In the genomic region with DNA sequence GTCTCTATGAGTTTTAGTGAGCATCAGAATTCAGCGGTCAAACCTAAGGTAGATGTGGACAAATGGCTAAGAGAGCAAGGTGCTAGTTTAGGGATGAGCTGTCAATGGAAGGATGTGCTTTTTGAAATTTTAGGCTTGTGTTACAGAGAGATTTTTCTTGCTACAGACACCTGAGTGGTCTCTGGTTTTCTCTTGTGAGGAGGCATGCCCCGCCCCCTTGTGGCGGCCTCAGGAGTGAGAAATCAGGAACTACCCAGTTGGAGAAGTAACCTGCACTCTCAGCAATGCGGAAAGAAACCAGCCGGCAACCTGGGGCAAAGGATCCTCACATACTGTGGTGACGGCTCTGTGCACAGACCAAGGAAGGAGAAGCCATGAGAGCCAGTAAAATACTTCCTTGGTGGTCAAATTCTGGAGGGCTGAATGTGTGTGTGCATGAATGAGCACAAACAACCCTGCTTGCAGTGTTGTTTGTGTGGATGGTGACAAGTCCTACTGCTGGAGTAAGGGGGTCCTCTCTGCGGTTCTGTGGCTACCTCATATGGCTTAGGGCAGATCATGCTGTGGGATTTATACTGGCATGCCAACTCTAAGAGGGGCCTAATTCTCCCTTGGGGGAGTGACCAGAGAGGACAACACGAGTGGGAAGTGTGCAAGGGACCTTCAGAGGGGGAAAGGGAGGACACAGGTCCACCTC, we compare ENCODE assay signal across 8 cellular contexts. TPM values are rescaled to one million over a fixed set of nuclear protein-coding genes. Genes with fewer than 3 reads are reported as not detected.
DNase-seq lines count a peak whose midpoint lies in the region; ATAC-seq lines count a peak whose summit lies in the region.

No MANE protein-coding gene starts in this region.

- H3K4me1 Mint-ChIP-seq in activated CD4-positive, alpha-beta T cell treated with anti-CD3 and anti-CD28 coated beads, Interleukin-2, amount 10 ng/mL, durations not matched to agents 24 days and 14 days, result peaks cover 13% of the 10 kb centered on the region
- peaks cover 43% of the 10 kb centered on the region for H3K4me1 Mint-ChIP-seq in dendritic cell treated with granulocyte-macrophage colony-stimulating factor and Interleukin-4, amounts not matched to agents 40 ng/mL and 50 ng/mL, for 4 days (ENCODE audit: low read depth)
- H3K4me1 Mint-ChIP-seq in stimulated activated naive B cell treated with anti-CD40 and anti-IgM and Interleukin-4, amounts not matched to agents 10 μg/mL and 1 μg/mL and 100 μg/mL, for 72 hours, result peaks cover 26 to 36% of the 10 kb centered on the region in 2 donors

- no peaks in the 10 kb centered on the region for H3K36me3 Mint-ChIP-seq in activated CD4-positive, alpha-beta T cell treated with anti-CD3 and anti-CD28 coated beads, Interleukin-2, amount 10 ng/mL, durations not matched to agents 24 days and 14 days (ENCODE audit: low read depth)
- H3K36me3 Mint-ChIP-seq in dendritic cell treated with granulocyte-macrophage colony-stimulating factor and Interleukin-4, amounts not matched to agents 40 ng/mL and 50 ng/mL, for 4 days (ENCODE audit: low read depth), result no peaks in the 10 kb centered on the region
- peaks cover 10% of the 10 kb centered on the region in 2 donors for H3K36me3 Mint-ChIP-seq in stimulated activated naive B cell treated with anti-CD40 and anti-IgM and Interleukin-4, amounts not matched to agents 10 μg/mL and 1 μg/mL and 100 μg/mL, for 72 hours

- ATAC-seq in GM21786 (IDR thresholded peaks at IDR 0.05; ENCODE audit: unreplicated experiment), result peak; percentile 95
- ATAC-seq in stimulated activated naive B cell treated with anti-CD40 and anti-IgM and Interleukin-4, amounts not matched to agents 10 μg/mL and 1 μg/mL and 100 μg/mL, for 72 hours (replicated peaks), result peak; percentile 91 to 95

- intact Hi-C loops in activated CD4-positive, alpha-beta T cell treated with anti-CD3 and anti-CD28 coated beads, Interleukin-2, amount 10 ng/mL, durations not matched to agents 24 days and 14 days (cut with micrococcal nuclease), result loop anchor here (1.0 kb wide), 2 partner anchors 413 to 447 kb away; a partner anchor contains a TSS
- intact Hi-C loops in dendritic cell treated with granulocyte-macrophage colony-stimulating factor and Interleukin-4, amounts not matched to agents 40 ng/mL and 50 ng/mL, for 4 days (cut with micrococcal nuclease), result no loop called here

- H3K27me3 Mint-ChIP-seq in activated CD4-positive, alpha-beta T cell treated with anti-CD3 and anti-CD28 coated beads, Interleukin-2, amount 10 ng/mL, durations not matched to agents 24 days and 14 days, result peaks cover 23% of the 10 kb centered on the region
- peaks cover 3% of the 10 kb centered on the region for H3K27me3 Mint-ChIP-seq in dendritic cell treated with granulocyte-macrophage colony-stimulating factor and Interleukin-4, amounts not matched to agents 40 ng/mL and 50 ng/mL, for 4 days
- H3K27me3 Mint-ChIP-seq in stimulated activated naive B cell treated with anti-CD40 and anti-IgM and Interleukin-4, amounts not matched to agents 10 μg/mL and 1 μg/mL and 100 μg/mL, for 72 hours, result no peaks in the 10 kb centered on the region

- DNase-seq in GM03348 (ENCODE audit: low spot score), result peak; percentile 35
- DNase-seq in LHCN-M2 (ENCODE audit: low read depth), result peak; percentile 14
- peak; percentile 89 for DNase-seq in activated CD4-positive, alpha-beta T cell treated with anti-CD3 and anti-CD28 coated beads, Interleukin-2, amount 10 ng/mL, durations not matched to agents 24 days and 14 days
- DNase-seq in midbrain (lab: John Stamatoyannopoulos, UW), result peak; percentile 20
- DNase-seq in stimulated activated naive B cell treated with anti-CD40 and anti-IgM and Interleukin-4, amounts not matched to agents 10 μg/mL and 1 μg/mL and 100 μg/mL, for 72 hours, result peak; percentile 65
- DNase-seq in NCI-H187 treated with DMSO at 0.1 percent for 48 hours (lab: John Stamatoyannopoulos, UW), result no peak

- peaks cover 14% of the 10 kb centered on the region for H3K9me3 Mint-ChIP-seq in activated CD4-positive, alpha-beta T cell treated with anti-CD3 and anti-CD28 coated beads, Interleukin-2, amount 10 ng/mL, durations not matched to agents 24 days and 14 days
- no peaks in the 10 kb centered on the region for H3K9me3 Mint-ChIP-seq in dendritic cell treated with granulocyte-macrophage colony-stimulating factor and Interleukin-4, amounts not matched to agents 40 ng/mL and 50 ng/mL, for 4 days
- H3K9me3 Mint-ChIP-seq in stimulated activated naive B cell treated with anti-CD40 and anti-IgM and Interleukin-4, amounts not matched to agents 10 μg/mL and 1 μg/mL and 100 μg/mL, for 72 hours, result peaks cover 0 to 2% of the 10 kb centered on the region in 2 donors

- H3K4me3 Mint-ChIP-seq in activated CD4-positive, alpha-beta T cell treated with anti-CD3 and anti-CD28 coated beads, Interleukin-2, amount 10 ng/mL, durations not matched to agents 24 days and 14 days, result no peak overlapping the region
- H3K4me3 Mint-ChIP-seq in dendritic cell treated with granulocyte-macrophage colony-stimulating factor and Interleukin-4, amounts not matched to agents 40 ng/mL and 50 ng/mL, for 4 days, result no peak overlapping the region
- peak overlapping the region; percentile 50 to 59 for H3K4me3 Mint-ChIP-seq in stimulated activated naive B cell treated with anti-CD40 and anti-IgM and Interleukin-4, amounts not matched to agents 10 μg/mL and 1 μg/mL and 100 μg/mL, for 72 hours

- H3K27ac Mint-ChIP-seq in activated CD4-positive, alpha-beta T cell treated with anti-CD3 and anti-CD28 coated beads, Interleukin-2, amount 10 ng/mL, durations not matched to agents 24 days and 14 days, result no peak overlapping the region
- peak overlapping the region; percentile 50 for H3K27ac Mint-ChIP-seq in dendritic cell treated with granulocyte-macrophage colony-stimulating factor and Interleukin-4, amounts not matched to agents 40 ng/mL and 50 ng/mL, for 4 days
- H3K27ac Mint-ChIP-seq in stimulated activated naive B cell treated with anti-CD40 and anti-IgM and Interleukin-4, amounts not matched to agents 10 μg/mL and 1 μg/mL and 100 μg/mL, for 72 hours, result peak overlapping the region; percentile 86

RNA-seq across cellular contexts. Expression of a gene that starts 16.7 kb away (rescaled TPM):
- total RNA-seq in LHCN-M2 (2014; rRNA removed), result 87.4 and 87.7 TPM in 2 replicates
- polyA plus RNA-seq in LHCN-M2 (2012), result 52.1 TPM
- total RNA-seq in activated CD4-positive, alpha-beta T cell treated with anti-CD3 and anti-CD28 coated beads, Interleukin-2, amount 10 ng/mL, durations not matched to agents 24 days and 14 days, result 52.5 and 70.4 TPM in 2 replicates

Comparison
In these comparisons a context has a peak if more than half of its experiments do, and no peak if none do; other contexts are left out.
1. H3K4me3 Mint-ChIP-seq: peak in stimulated activated naive B cell treated with anti-CD40 and anti-IgM and Interleukin-4, amounts not matched to agents 10 μg/mL and 1 μg/mL and 100 μg/mL, for 72 hours (2 of 2); none in activated CD4-positive, alpha-beta T cell treated with anti-CD3 and anti-CD28 coated beads, Interleukin-2, amount 10 ng/mL, durations not matched to agents 24 days and 14 days (single experiment) and dendritic cell treated with granulocyte-macrophage colony-stimulating factor and Interleukin-4, amounts not matched to agents 40 ng/mL and 50 ng/mL, for 4 days (single experiment).